Comparison of ENCODE assay signal across 20 cellular contexts in the genomic region with DNA sequence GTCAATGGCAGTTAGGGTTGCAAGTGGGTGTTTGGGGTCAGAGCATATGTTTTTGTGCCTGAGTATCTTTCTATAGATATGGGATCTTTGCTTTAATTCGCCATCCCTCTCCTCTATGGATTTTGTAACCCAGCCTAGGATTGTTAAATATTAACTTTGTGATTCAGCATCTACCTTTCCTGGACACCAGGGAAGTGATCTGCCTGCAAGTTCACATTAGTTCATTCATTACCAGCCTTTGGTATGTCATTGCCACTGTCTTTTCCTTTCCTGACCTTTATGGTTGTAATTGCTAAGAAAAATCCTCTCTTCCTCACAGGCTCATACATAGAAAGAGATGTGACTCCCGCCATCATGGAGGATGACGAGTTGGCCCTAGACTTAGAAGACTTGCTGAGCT.
DNase-seq lines count a peak whose midpoint lies in the region; ATAC-seq, FAIRE-seq and TF ChIP-seq lines count a peak whose summit lies in the region.
"Had no signal": no experiment of that assay in that cellular context is flagged by ENCODE, and none has a peak within 500 bp of the region (broad histone marks: within the 10 kb centered on the region; RNA-seq: fewer than 3 reads in every experiment).

No MANE protein-coding gene starts in this region.

- H3K9me3 Mint-ChIP-seq in naive thymus-derived CD4-positive, alpha-beta T cell, result peaks cover 0 to 4% (median 0%) of the 10 kb centered on the region in 11 donors
- H3K9me3 Mint-ChIP-seq in CD8-positive, alpha-beta T cell, result no peaks in the 10 kb centered on the region
- H3K9me3 Mint-ChIP-seq: CD14-positive monocyte, IgD-negative memory B cell had no signal

- no peak overlapping the region for H3K4me2 ChIP-seq in HepG2 (ENCODE audit: low read depth, low read length)
- H3K4me2 ChIP-seq: BLaER1 had no signal

- H3K27ac ChIP-seq in right lobe of liver (no peak overlapping the region), HepG2 (ENCODE audit: extremely low read length, insufficient read depth, low read length) (no peak overlapping the region)
- no peak overlapping the region for H3K27ac ChIP-seq in naive thymus-derived CD4-positive, alpha-beta T cell (ENCODE audit: low read depth, low read length)
- no peak overlapping the region for H3K27ac ChIP-seq in CD8-positive, alpha-beta T cell (ENCODE audit: low read depth, low read length)
- H3K27ac ChIP-seq: 22Rv1, BLaER1, GM23248 had no signal

- H3K36me3 ChIP-seq in right lobe of liver (no peaks in the 10 kb centered on the region), HepG2 (replicated peaks in 1 of 2; ENCODE audit: control insufficient read depth in 1 of 2, insufficient read depth in 2 of 2, low read length in 2 of 2) (no peaks in the 10 kb centered on the region), kidney epithelial cell (ENCODE audit: control insufficient read depth, insufficient read depth, low read length) (no peaks in the 10 kb centered on the region)
- H3K36me3 ChIP-seq in naive thymus-derived CD4-positive, alpha-beta T cell (ENCODE audit: control insufficient read depth in 2 of 3, insufficient read depth in 3 of 3, low read length in 3 of 3), result no peaks in the 10 kb centered on the region
- H3K36me3 ChIP-seq in CD8-positive, alpha-beta T cell (ENCODE audit: insufficient read depth, low read length), result no peaks in the 10 kb centered on the region
- H3K36me3 ChIP-seq: HAP-1 had no signal

- intact Hi-C loops in right lobe of liver (cut with DNase I) (no loop called here), HepG2 (cut with micrococcal nuclease; ENCODE audit: unreplicated experiment) (no loop called here)
- intact Hi-C loops in naive thymus-derived CD4-positive, alpha-beta T cell (cut with micrococcal nuclease), result no loop called here
- intact Hi-C loops in CD8-positive, alpha-beta T cell (cut with DNase I, micrococcal nuclease), result no loop called here

- no peak overlapping the region for H3K4me3 Mint-ChIP-seq in naive thymus-derived CD4-positive, alpha-beta T cell
- H3K4me3 Mint-ChIP-seq in CD8-positive, alpha-beta T cell, result no peak overlapping the region
- H3K4me3 Mint-ChIP-seq: CD14-positive monocyte; CD4-positive, alpha-beta memory T cell; IgD-negative memory B cell had no signal

- no peak overlapping the region for H3K27ac Mint-ChIP-seq in naive thymus-derived CD4-positive, alpha-beta T cell
- no peak overlapping the region for H3K27ac Mint-ChIP-seq in CD8-positive, alpha-beta T cell
- H3K27ac Mint-ChIP-seq: CD14-positive monocyte; CD4-positive, alpha-beta memory T cell; IgD-negative memory B cell had no signal

- no peaks in the 10 kb centered on the region for H3K36me3 Mint-ChIP-seq in naive thymus-derived CD4-positive, alpha-beta T cell
- no peaks in the 10 kb centered on the region for H3K36me3 Mint-ChIP-seq in CD8-positive, alpha-beta T cell
- H3K36me3 Mint-ChIP-seq: CD4-positive, alpha-beta memory T cell had no signal

- TF ChIP-seq POLR2A in right lobe of liver (IDR thresholded peaks at IDR 0.05), result no peak
- TF ChIP-seq POLR2A in HepG2 (IDR thresholded peaks at IDR 0.05; ENCODE audit: insufficient read depth in 1 of 2, low read depth in 2 of 2, low read length in 2 of 2), result no peak

- CTCF ChIA-PET in HepG2 (lab: Yijun Ruan, JAX; ENCODE audit: low intra/inter-chr PET ratio, low total read pairs), result no interaction called here
- CTCF ChIA-PET in naive thymus-derived CD4-positive, alpha-beta T cell (lab: Charles Lee), result interaction anchor here (0.6 kb wide), 1 partner anchor 50 kb away, joined by 5 read pairs; no protein-coding TSS in a partner anchor
- CTCF ChIA-PET in CD8-positive, alpha-beta T cell (lab: Charles Lee), result no interaction called here

- no peaks in the 10 kb centered on the region for H3K79me2 ChIP-seq in HepG2 (ENCODE audit: insufficient read depth, low read length)

- ATAC-seq in right lobe of liver, result peak; percentile 19 to 83 (median 47)
- no peak for ATAC-seq in HepG2
- no peak for ATAC-seq in naive thymus-derived CD4-positive, alpha-beta T cell
- no peak for ATAC-seq in CD8-positive, alpha-beta T cell

- FAIRE-seq in HepG2 (lab: Jason Lieb, UNC) (no peak), RCC 7860 (lab: Jason Lieb, UNC) (peak; percentile 43)
- FAIRE-seq: GM12892, GM18507 had no signal

- H3K4me1 ChIP-seq in right lobe of liver (peaks cover 0 to 4% (median 0%) of the 10 kb centered on the region in 4 donors), HepG2 (ENCODE audit: insufficient read depth, low read length) (no peaks in the 10 kb centered on the region)
- no peaks in the 10 kb centered on the region for H3K4me1 ChIP-seq in naive thymus-derived CD4-positive, alpha-beta T cell (ENCODE audit: control insufficient read depth in 2 of 2, insufficient read depth in 2 of 2, low read length in 2 of 2)
- no peaks in the 10 kb centered on the region for H3K4me1 ChIP-seq in CD8-positive, alpha-beta T cell (ENCODE audit: insufficient read depth, low read length)
- H3K4me1 ChIP-seq: BLaER1 had no signal

- peaks cover 0 to 1% (median 0%) of the 10 kb centered on the region in 7 donors for H3K4me1 Mint-ChIP-seq in naive thymus-derived CD4-positive, alpha-beta T cell
- H3K4me1 Mint-ChIP-seq in CD8-positive, alpha-beta T cell (ENCODE audit: low read depth), result no peaks in the 10 kb centered on the region
- H3K4me1 Mint-ChIP-seq: CD4-positive, alpha-beta memory T cell had no signal

- TF ChIP-seq RAD21 in HepG2 (CRISPR knock-in tag; IDR thresholded peaks at IDR 0.05), result no peak

- H3K9me3 ChIP-seq in right lobe of liver, result no peaks in the 10 kb centered on the region
- H3K9me3 ChIP-seq in HepG2 (ENCODE audit: low read length), result no peaks in the 10 kb centered on the region
- H3K9me3 ChIP-seq in naive thymus-derived CD4-positive, alpha-beta T cell (ENCODE audit: control insufficient read depth in 2 of 3, low read length in 3 of 3), result no peaks in the 10 kb centered on the region
- no peaks in the 10 kb centered on the region for H3K9me3 ChIP-seq in CD8-positive, alpha-beta T cell (ENCODE audit: low read length)
- H3K9me3 ChIP-seq: BLaER1, HAP-1 had no signal

- WGBS in right lobe of liver (ENCODE audit: insufficient coverage, low coverage, low lambda C conversion rate, missing lambda C conversion rate), result 70% methylated on average over 3 of the region's 3 CpGs
- WGBS in HepG2 (ENCODE audit: low lambda C conversion rate), result 55% methylated on average over 3 of the region's 3 CpGs

- no peak for DNase-seq in right lobe of liver
- no peak for DNase-seq in HepG2 (ENCODE audit: low spot score)
- DNase-seq in RCC 7860 (ENCODE audit: low spot score), result peak; percentile 50
- peak; percentile 12 for DNase-seq in kidney epithelial cell (ENCODE audit: low read depth)
- peak; percentile 64 for DNase-seq in renal cortical epithelial cell (ENCODE audit: low read depth)
- DNase-seq in naive thymus-derived CD4-positive, alpha-beta T cell, result no peak
- DNase-seq in NCI-H187 treated with DMSO at 0.1 percent for 48 hours (lab: John Stamatoyannopoulos, UW), result no peak
- no peak for DNase-seq in CD8-positive, alpha-beta T cell
- DNase-seq: CD4-positive, alpha-beta memory T cell; DMS 273 treated with DMSO at 0.1 percent for 48 hours; DMS79; GDM1; GM23248 had no signal

- no peak overlapping the region for H2AFZ ChIP-seq in HepG2 (ENCODE audit: low read length)
- H2AFZ ChIP-seq: GM23248 had no signal

- H3K27me3 ChIP-seq in right lobe of liver (no peaks in the 10 kb centered on the region), HepG2 (ENCODE audit: control insufficient read depth in 1 of 2, insufficient read depth in 2 of 2, low read length in 2 of 2) (no peaks in the 10 kb centered on the region), kidney epithelial cell (ENCODE audit: control insufficient read depth, insufficient read depth, low read length) (no peaks in the 10 kb centered on the region)
- H3K27me3 ChIP-seq in naive thymus-derived CD4-positive, alpha-beta T cell (ENCODE audit: control insufficient read depth in 2 of 2, insufficient read depth in 2 of 2, low read length in 2 of 2), result no peaks in the 10 kb centered on the region
- H3K27me3 ChIP-seq in CD8-positive, alpha-beta T cell (ENCODE audit: insufficient read depth, low read length), result no peaks in the 10 kb centered on the region
- H3K27me3 ChIP-seq: BLaER1 had no signal

- H4K20me1 ChIP-seq in HepG2 (ENCODE audit: insufficient read depth, low read length), result no peaks in the 10 kb centered on the region
- H4K20me1 ChIP-seq: BLaER1 had no signal

- H3K4me3 ChIP-seq in right lobe of liver (no peak overlapping the region), HepG2 (replicated peaks in 1 of 3; ENCODE audit: insufficient read depth in 1 of 3, low read depth in 2 of 3, low read length in 3 of 3) (no peak overlapping the region), kidney epithelial cell (ENCODE audit: low read depth, low read length) (no peak overlapping the region)
- no peak overlapping the region for H3K4me3 ChIP-seq in naive thymus-derived CD4-positive, alpha-beta T cell (ENCODE audit: low read length)
- H3K4me3 ChIP-seq in CD8-positive, alpha-beta T cell (ENCODE audit: low read depth, low read length), result no peak overlapping the region
- H3K4me3 ChIP-seq: BLaER1, GM23248, HAP-1 had no signal

- POLR2A ChIA-PET in HepG2 (lab: Yijun Ruan, JAX), result no interaction called here
- POLR2A ChIA-PET in naive thymus-derived CD4-positive, alpha-beta T cell (lab: Charles Lee), result no interaction called here
- POLR2A ChIA-PET in CD8-positive, alpha-beta T cell (lab: Charles Lee), result interaction anchor here (0.7 kb wide), 1 partner anchor 841 kb away, joined by 6 read pairs; no protein-coding TSS in a partner anchor

- BruUV-seq in HepG2 (replicated peaks; lab: Mats Ljungman, UMichigan), result no TSS peak

- in situ Hi-C loops in HepG2 (cut with HindIII; ENCODE audit: extremely low pct_ligation_motif_present, low pct_unique_long_range_greater_than_20kb), result no loop called here

- H3K27me3 Mint-ChIP-seq in naive thymus-derived CD4-positive, alpha-beta T cell, result no peaks in the 10 kb centered on the region
- no peaks in the 10 kb centered on the region for H3K27me3 Mint-ChIP-seq in CD8-positive, alpha-beta T cell (ENCODE audit: low read depth)
- H3K27me3 Mint-ChIP-seq: CD4-positive, alpha-beta memory T cell; IgD-negative memory B cell had no signal

- H3K9ac ChIP-seq in HepG2 (ENCODE audit: insufficient read depth, low read depth, low read length), result no peak overlapping the region
- H3K9ac ChIP-seq: BLaER1, GM23248 had no signal

- no peak for TF ChIP-seq CTCF in right lobe of liver (IDR thresholded peaks at IDR 0.05)
- no peak for TF ChIP-seq CTCF in HepG2 (CRISPR knock-in tag; IDR thresholded peaks at IDR 0.05)
- TF ChIP-seq CTCF in kidney epithelial cell (IDR thresholded peaks at IDR 0.05; ENCODE audit: insufficient read depth, low read length, poor library complexity, severe bottlenecking), result no peak
- no peak for TF ChIP-seq CTCF in CD8-positive, alpha-beta T cell (IDR thresholded peaks at IDR 0.05)

- no peak for TF ChIP-seq EP300 in HepG2 (IDR thresholded peaks at IDR 0.05; ENCODE audit: low read depth in 2 of 2, low read length in 2 of 2)
- TF ChIP-seq EP300 in HepG2 (CRISPR knock-in tag; IDR thresholded peaks at IDR 0.05; ENCODE audit: borderline replicate concordance), result no peak

TF ChIP-seq in HepG2, 621 proteins besides CTCF, POLR2A, EP300 and RAD21 (continues in another document):
- TF ChIP-seq EEA1 (CRISPR knock-in tag; IDR thresholded peaks at IDR 0.05; ENCODE audit: borderline replicate concordance) (no peak), SNAI1 (CRISPR knock-in tag; IDR thresholded peaks at IDR 0.05; ENCODE audit: borderline replicate concordance) (no peak), MED13 (CRISPR knock-in tag; IDR thresholded peaks at IDR 0.05) (no peak), XBP1 (CRISPR knock-in tag; IDR thresholded peaks at IDR 0.05) (no peak)

Comparison
In these comparisons a context has a peak if more than half of its experiments do, and no peak if none do; other contexts are left out.
1. ATAC-seq: peak in right lobe of liver (4 of 4); none in HepG2 (single experiment), naive thymus-derived CD4-positive, alpha-beta T cell (single experiment) and CD8-positive, alpha-beta T cell (single experiment).
2. DNase-seq: peak in RCC 7860 (single experiment), kidney epithelial cell (single experiment) and renal cortical epithelial cell (single experiment); none in right lobe of liver (0 of 3), HepG2 (single experiment), naive thymus-derived CD4-positive, alpha-beta T cell (0 of 9), NCI-H187 treated with DMSO at 0.1 percent for 48 hours (single experiment) and CD8-positive, alpha-beta T cell (0 of 7).